ENCODE assay signal across 8 cellular contexts in genomic region chrX:132612990-132613564, GRCh38.
DNase-seq lines count a peak whose midpoint lies in the region; ATAC-seq and TF ChIP-seq lines count a peak whose summit lies in the region.

No MANE protein-coding gene starts in this region.

- DNase-seq in DMS53 treated with DMSO at 0.1 percent for 48 hours (lab: John Stamatoyannopoulos, UW; ENCODE audit: unreplicated experiment) (peak; percentile 33), HCEC 1CT (peak; percentile 31), NCI-H774 (lab: John Stamatoyannopoulos, UW) (peak; percentile 38), foreskin keratinocyte (no peak), progenitor cell of endocrine pancreas (ENCODE audit: low spot score, unreplicated experiment) (peak; percentile 34)
- DNase-seq in activated T-cell treated with anti-CD3 and anti-CD28 coated beads, Interleukin-2, amount 50 U/mL, for 72 hours = peak; percentile 35 to 42

- H3K27me3 Mint-ChIP-seq in activated T-cell treated with anti-CD3 and anti-CD28 coated beads, Interleukin-2, amount 50 U/mL, for 72 hours (ENCODE audit: low read depth) = peaks cover 52% of the 10 kb centered on the region
- H3K27me3 Mint-ChIP-seq in progenitor cell of endocrine pancreas = no peaks in the 10 kb centered on the region

- no peaks in the 10 kb centered on the region for H3K4me1 ChIP-seq in foreskin keratinocyte

- H3K36me3 Mint-ChIP-seq in activated T-cell treated with anti-CD3 and anti-CD28 coated beads, Interleukin-2, amount 50 U/mL, for 72 hours (ENCODE audit: insufficient read depth in 2 of 2) = no peaks in the 10 kb centered on the region
- no peaks in the 10 kb centered on the region for H3K36me3 Mint-ChIP-seq in progenitor cell of endocrine pancreas (ENCODE audit: insufficient read depth)

- no peaks in the 10 kb centered on the region for H3K9me3 Mint-ChIP-seq in activated T-cell treated with anti-CD3 and anti-CD28 coated beads, Interleukin-2, amount 50 U/mL, for 72 hours
- no peaks in the 10 kb centered on the region for H3K9me3 Mint-ChIP-seq in progenitor cell of endocrine pancreas (ENCODE audit: low read depth)

- H3K4me1 Mint-ChIP-seq in activated T-cell treated with anti-CD3 and anti-CD28 coated beads, Interleukin-2, amount 50 U/mL, for 72 hours (ENCODE audit: low read depth) = no peaks in the 10 kb centered on the region
- H3K4me1 Mint-ChIP-seq in progenitor cell of endocrine pancreas (ENCODE audit: low read depth) = no peaks in the 10 kb centered on the region

- TF ChIP-seq CTCF in foreskin keratinocyte (conservative IDR thresholded peaks at IDR 0.05) = peak; percentile 62
- TF ChIP-seq CTCF in progenitor cell of endocrine pancreas (IDR thresholded peaks at IDR 0.05; ENCODE audit: unreplicated experiment) = peak; percentile 92

- no peaks in the 10 kb centered on the region for H3K27me3 ChIP-seq in foreskin keratinocyte

- no peak overlapping the region for H3K27ac Mint-ChIP-seq in activated T-cell treated with anti-CD3 and anti-CD28 coated beads, Interleukin-2, amount 50 U/mL, for 72 hours
- H3K27ac Mint-ChIP-seq in progenitor cell of endocrine pancreas = no peak overlapping the region

- no peak overlapping the region for H3K4me3 Mint-ChIP-seq in activated T-cell treated with anti-CD3 and anti-CD28 coated beads, Interleukin-2, amount 50 U/mL, for 72 hours
- no peak overlapping the region for H3K4me3 Mint-ChIP-seq in progenitor cell of endocrine pancreas (ENCODE audit: low read depth)

- H3K27ac ChIP-seq in foreskin keratinocyte = no peak overlapping the region

- peak; percentile 65 for ATAC-seq in activated T-cell treated with anti-CD3 and anti-CD28 coated beads, Interleukin-2, amount 50 U/mL, for 72 hours (replicated peaks in 1 of 2)
- peak; percentile 28 for ATAC-seq in foreskin keratinocyte
- ATAC-seq in GM21737 (IDR thresholded peaks at IDR 0.05; ENCODE audit: unreplicated experiment) = no peak
- no peak for ATAC-seq in GM18873 (IDR thresholded peaks at IDR 0.05; ENCODE audit: low FRiP score, unreplicated experiment)

Comparison
In these comparisons a context has a peak if more than half of its experiments do, and no peak if none do; other contexts are left out.
1. DNase-seq: peak in DMS53 treated with DMSO at 0.1 percent for 48 hours (single experiment), HCEC 1CT (single experiment), NCI-H774 (single experiment), activated T-cell treated with anti-CD3 and anti-CD28 coated beads, Interleukin-2, amount 50 U/mL, for 72 hours (2 of 2) and progenitor cell of endocrine pancreas (single experiment); none in foreskin keratinocyte (0 of 2).
2. ATAC-seq: peak in activated T-cell treated with anti-CD3 and anti-CD28 coated beads, Interleukin-2, amount 50 U/mL, for 72 hours (2 of 2) and foreskin keratinocyte (single experiment); none in GM21737 (single experiment) and GM18873 (single experiment).